26 cellular contexts compared by ENCODE assay signal in the genomic region with DNA sequence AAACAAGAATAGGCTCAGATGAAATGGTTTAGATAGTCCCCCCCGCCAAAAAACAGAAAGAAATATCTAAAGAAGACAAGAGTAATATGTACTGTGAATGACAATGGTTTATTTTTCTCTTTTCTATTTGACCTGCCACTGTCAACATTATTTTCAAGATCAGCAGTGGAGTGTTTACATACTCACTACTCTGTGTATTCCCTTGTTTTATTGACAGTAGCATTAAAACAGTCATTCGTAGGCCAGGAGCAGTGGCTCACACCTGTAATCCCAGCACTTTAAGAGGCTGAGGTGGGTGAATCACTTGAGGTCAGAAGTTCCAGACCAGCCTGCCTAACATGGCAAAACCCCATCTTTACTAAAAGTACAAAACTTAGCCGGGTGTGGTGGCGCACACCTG.
DNase-seq lines count a peak whose midpoint lies in the region; ATAC-seq and TF ChIP-seq lines count a peak whose summit lies in the region.
"Had no signal": no experiment of that assay in that cellular context is flagged by ENCODE, and none has a peak within 500 bp of the region (broad histone marks: within the 10 kb centered on the region; RNA-seq: fewer than 3 reads in every experiment).

No MANE protein-coding gene starts in this region.

- no peak overlapping the region for H3K27ac ChIP-seq in PC-3 (ENCODE audit: low read length)
- H3K27ac ChIP-seq: BLaER1, GM23248, HL-60, PC-9, RWPE1 had no signal

- H3K36me3 ChIP-seq in PC-3 (ENCODE audit: low read depth, low read length), result no peaks in the 10 kb centered on the region
- H3K36me3 ChIP-seq: BLaER1, HAP-1 had no signal

- H2AFZ ChIP-seq in PC-3 (ENCODE audit: low read length), result no peak overlapping the region
- H2AFZ ChIP-seq: PC-9 had no signal

- POLR2A ChIA-PET in PC-3 (lab: Charles Lee; ENCODE audit: unreplicated experiment), result no interaction called here

- H3K79me2 ChIP-seq in PC-3 (ENCODE audit: low read length), result no peaks in the 10 kb centered on the region

- BruUV-seq in PC-3 (replicated peaks; lab: Mats Ljungman, UMichigan), result no TSS peak

- peak; percentile 94 for ATAC-seq in PC-3
- no peak for ATAC-seq in HG02981 (IDR thresholded peaks at IDR 0.05; ENCODE audit: unreplicated experiment)
- ATAC-seq: SK-N-SH treated with all-trans-retinoic acid at 6 μM for 48 hours, T-cell had no signal

- DNase-seq in DMS153 (lab: John Stamatoyannopoulos, UW) (peak; percentile 65), LNCaP clone FGC (ENCODE audit: low read depth) (peak; percentile 56), NCI-H510A (lab: John Stamatoyannopoulos, UW) (peak; percentile 21), PC-3 (peak; percentile 40), NCI-H128 (lab: John Stamatoyannopoulos, UW; ENCODE audit: unreplicated experiment) (no peak)
- no peak for DNase-seq in stimulated activated naive CD4-positive, alpha-beta T cell treated with Interleukin-2 at 50 U/mL for 16 hours (lab: John Stamatoyannopoulos, UW)
- DNase-seq in activated naive CD4-positive, alpha-beta T cell treated with anti-CD3 and anti-CD28 coated beads, Interleukin-2, amount 10 ng/mL, durations not matched to agents 7 days and 5 days, result no peak
- DNase-seq: Calu3; CD4-positive, alpha-beta memory T cell; DMS79 treated with DMSO at 0.1 percent for 48 hours; GM23248; Karpas-422; MM.1S; NCI-H1105; NCI-H226; PC-9; SIG-M5; T-cell; T-helper 9 cell had no signal

- no peaks in the 10 kb centered on the region for H3K9me3 ChIP-seq in PC-3 (ENCODE audit: low read length)
- H3K9me3 ChIP-seq: BLaER1, HAP-1 had no signal

- no peaks in the 10 kb centered on the region for H3K9me2 ChIP-seq in PC-3 (replicated peaks; ENCODE audit: low read length)

- H3K4me1 Mint-ChIP-seq in activated naive CD4-positive, alpha-beta T cell treated with anti-CD3 and anti-CD28 coated beads, Interleukin-2, amount 10 ng/mL, durations not matched to agents 7 days and 5 days, result no peaks in the 10 kb centered on the region
- H3K4me1 Mint-ChIP-seq: CD4-positive, alpha-beta memory T cell; IgD-negative memory B cell; T-cell had no signal

- no peaks in the 10 kb centered on the region for H4K20me1 ChIP-seq in PC-3 (ENCODE audit: low read length)
- H4K20me1 ChIP-seq: BLaER1 had no signal

- intact Hi-C loops in PC-3 (cut with micrococcal nuclease), result no loop called here

- TF ChIP-seq CTCF in LNCaP clone FGC (IDR thresholded peaks at IDR 0.05; ENCODE audit: control insufficient read depth, extremely low read depth, insufficient read depth) (no peak), PC-3 (conservative IDR thresholded peaks at IDR 0.05; ENCODE audit: low read depth, low read length) (no peak)

- H3K4me3 ChIP-seq in LNCaP clone FGC (ENCODE audit: low read depth, low read length), result no peak overlapping the region
- no peak overlapping the region for H3K4me3 ChIP-seq in PC-3 (ENCODE audit: low read length)
- H3K4me3 ChIP-seq: BLaER1, GM23248, HAP-1, PC-9 had no signal

- H3K9ac ChIP-seq in PC-3 (ENCODE audit: low read length), result no peak overlapping the region
- H3K9ac ChIP-seq: BLaER1, GM23248 had no signal

- no peaks in the 10 kb centered on the region for H3K4me1 ChIP-seq in PC-3 (ENCODE audit: insufficient read depth, low read length)
- H3K4me1 ChIP-seq: BLaER1 had no signal

- no peaks in the 10 kb centered on the region for H3F3A ChIP-seq in PC-3 (ENCODE audit: low read length, unreplicated experiment)

- CTCF ChIA-PET in PC-3 (lab: Charles Lee), result no interaction called here
- CTCF ChIA-PET in activated naive CD4-positive, alpha-beta T cell treated with anti-CD3 and anti-CD28 coated beads, Interleukin-2, amount 10 ng/mL, durations not matched to agents 7 days and 5 days (lab: Charles Lee), result no interaction called here

- H3K27ac Mint-ChIP-seq in activated naive CD4-positive, alpha-beta T cell treated with anti-CD3 and anti-CD28 coated beads, Interleukin-2, amount 10 ng/mL, durations not matched to agents 7 days and 5 days, result no peak overlapping the region
- H3K27ac Mint-ChIP-seq: CD4-positive, alpha-beta memory T cell; IgD-negative memory B cell; T-cell had no signal

- H3K4me3 Mint-ChIP-seq in activated naive CD4-positive, alpha-beta T cell treated with anti-CD3 and anti-CD28 coated beads, Interleukin-2, amount 10 ng/mL, durations not matched to agents 7 days and 5 days, result no peak overlapping the region
- H3K4me3 Mint-ChIP-seq: CD4-positive, alpha-beta memory T cell; IgD-negative memory B cell; T-cell had no signal

- no peak overlapping the region for H3K4me2 ChIP-seq in PC-3 (ENCODE audit: low read length)
- H3K4me2 ChIP-seq: BLaER1, PC-9 had no signal

- H3K36me3 Mint-ChIP-seq in activated naive CD4-positive, alpha-beta T cell treated with anti-CD3 and anti-CD28 coated beads, Interleukin-2, amount 10 ng/mL, durations not matched to agents 7 days and 5 days, result no peaks in the 10 kb centered on the region
- H3K36me3 Mint-ChIP-seq: CD4-positive, alpha-beta memory T cell; IgD-negative memory B cell; T-cell had no signal

- H3K27me3 Mint-ChIP-seq in activated naive CD4-positive, alpha-beta T cell treated with anti-CD3 and anti-CD28 coated beads, Interleukin-2, amount 10 ng/mL, durations not matched to agents 7 days and 5 days, result no peaks in the 10 kb centered on the region

- no peaks in the 10 kb centered on the region for H3K27me3 ChIP-seq in PC-3 (ENCODE audit: low read length)
- H3K27me3 ChIP-seq: BLaER1 had no signal

- no peaks in the 10 kb centered on the region for H3K9me3 Mint-ChIP-seq in activated naive CD4-positive, alpha-beta T cell treated with anti-CD3 and anti-CD28 coated beads, Interleukin-2, amount 10 ng/mL, durations not matched to agents 7 days and 5 days
- H3K9me3 Mint-ChIP-seq: CD4-positive, alpha-beta memory T cell; IgD-negative memory B cell had no signal

Comparison
In these comparisons a context has a peak if more than half of its experiments do, and no peak if none do; other contexts are left out.
1. DNase-seq: peak in DMS153 (single experiment), LNCaP clone FGC (single experiment), NCI-H510A (single experiment) and PC-3 (single experiment); none in NCI-H128 (single experiment), stimulated activated naive CD4-positive, alpha-beta T cell treated with Interleukin-2 at 50 U/mL for 16 hours (single experiment) and activated naive CD4-positive, alpha-beta T cell treated with anti-CD3 and anti-CD28 coated beads, Interleukin-2, amount 10 ng/mL, durations not matched to agents 7 days and 5 days (single experiment).